30 cellular contexts compared by ENCODE assay signal in the genomic region with DNA sequence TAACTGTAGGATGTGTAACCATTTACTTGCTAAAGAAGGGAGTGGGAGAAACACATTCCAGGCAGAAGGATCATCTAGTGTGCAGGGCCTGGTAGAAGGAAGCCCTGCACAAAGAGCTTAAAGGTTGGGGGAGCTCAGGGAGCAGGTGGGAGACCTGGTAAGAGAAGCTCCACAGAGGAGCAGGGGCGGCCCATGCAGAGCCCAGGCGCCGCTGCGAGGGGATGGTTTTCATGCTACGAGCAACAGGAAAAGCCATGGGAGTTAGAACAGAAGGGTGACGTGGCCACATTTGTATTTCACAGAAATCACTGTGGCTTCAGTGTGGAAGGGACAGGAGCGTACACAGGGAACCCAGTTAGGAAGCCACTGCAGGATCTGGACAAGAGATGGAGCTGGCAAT.
"Had no signal": no experiment of that assay in that cellular context is flagged by ENCODE, and none has a peak within 500 bp of the region (broad histone marks: within the 10 kb centered on the region; RNA-seq: fewer than 3 reads in every experiment).

No MANE protein-coding gene starts in this region.

- H3K4me3 ChIP-seq: esophagus muscularis mucosa, gastrocnemius medialis, heart left ventricle had no signal

- H3K27me3 ChIP-seq: brain microvascular endothelial cell, esophagus muscularis mucosa, foreskin keratinocyte, gastrocnemius medialis, heart left ventricle had no signal

- H3K4me3 Mint-ChIP-seq: activated CD4-positive, alpha-beta memory T cell treated with anti-CD3 and anti-CD28 coated beads, Interleukin-2, amount 10 ng/mL, durations not matched to agents 7 days and 5 days; activated CD4-positive, alpha-beta T cell treated with anti-CD3 and anti-CD28 coated beads, Interleukin-2, amount 10 ng/mL, durations not matched to agents 7 days and 5 days; activated naive CD4-positive, alpha-beta T cell treated with anti-CD3 and anti-CD28 coated beads, Interleukin-2, amount 10 ng/mL, durations not matched to agents 7 days and 5 days; activated naive CD8-positive, alpha-beta T cell; activated T-cell treated with anti-CD3 and anti-CD28 coated beads, Interleukin-2, amount 50 U/mL, for 24 hours; activated T-cell treated with anti-CD3 and anti-CD28 coated beads, Interleukin-2, amount 50 U/mL, for 72 hours; central memory CD8-positive, alpha-beta T cell; effector memory CD8-positive, alpha-beta T cell; WTC11 had no signal

- H3K27ac ChIP-seq: brain microvascular endothelial cell, esophagus muscularis mucosa, foreskin keratinocyte, gastrocnemius medialis had no signal

- H3K27me3 Mint-ChIP-seq: activated CD4-positive, alpha-beta T cell treated with anti-CD3 and anti-CD28 coated beads, Interleukin-2, amount 10 ng/mL, durations not matched to agents 7 days and 5 days; activated naive CD8-positive, alpha-beta T cell; activated T-cell treated with anti-CD3 and anti-CD28 coated beads, Interleukin-2, amount 50 U/mL, for 24 hours; central memory CD8-positive, alpha-beta T cell had no signal

- H3K36me3 Mint-ChIP-seq: activated naive CD4-positive, alpha-beta T cell treated with anti-CD3 and anti-CD28 coated beads, Interleukin-2, amount 10 ng/mL, durations not matched to agents 7 days and 5 days; activated naive CD8-positive, alpha-beta T cell; WTC11 had no signal

- H3K27ac Mint-ChIP-seq: activated CD4-positive, alpha-beta memory T cell treated with anti-CD3 and anti-CD28 coated beads, Interleukin-2, amount 10 ng/mL, durations not matched to agents 7 days and 5 days; activated CD4-positive, alpha-beta T cell treated with anti-CD3 and anti-CD28 coated beads, Interleukin-2, amount 10 ng/mL, durations not matched to agents 7 days and 5 days; activated naive CD4-positive, alpha-beta T cell treated with anti-CD3 and anti-CD28 coated beads, Interleukin-2, amount 10 ng/mL, durations not matched to agents 7 days and 5 days; activated naive CD8-positive, alpha-beta T cell; activated T-cell treated with anti-CD3 and anti-CD28 coated beads, Interleukin-2, amount 50 U/mL, for 24 hours; activated T-cell treated with anti-CD3 and anti-CD28 coated beads, Interleukin-2, amount 50 U/mL, for 72 hours; effector memory CD8-positive, alpha-beta T cell; WTC11 had no signal

- DNase-seq: activated CD4-positive, alpha-beta memory T cell treated with anti-CD3 and anti-CD28 coated beads, Interleukin-2, amount 10 ng/mL, durations not matched to agents 7 days and 5 days; activated CD4-positive, alpha-beta T cell treated with anti-CD3 and anti-CD28 coated beads for 1 hour; activated CD4-positive, alpha-beta T cell treated with anti-CD3 and anti-CD28 coated beads for 4 hours; activated CD4-positive, alpha-beta T cell treated with anti-CD3 and anti-CD28 coated beads, Interleukin-2, amount 10 ng/mL, durations not matched to agents 7 days and 5 days; activated CD4-positive, alpha-beta T cell treated with anti-CD3 and anti-CD28 coated beads, Interleukin-2, amount 50 U/mL, for 4 hours; activated CD8-positive, alpha-beta memory T cell treated with anti-CD3 and anti-CD28 coated beads, Interleukin-2, amount 50 U/mL, for 48 hours; activated gamma-delta T cell; activated naive CD4-positive, alpha-beta T cell; activated naive CD4-positive, alpha-beta T cell treated with anti-CD3 and anti-CD28 coated beads, Interleukin-2, amount 10 ng/mL, durations not matched to agents 7 days and 5 days; activated T-cell treated with anti-CD3 and anti-CD28 coated beads for 4 hours; activated T-cell treated with anti-CD3 and anti-CD28 coated beads, Interleukin-2, amount 50 U/mL, for 24 hours; activated T-cell treated with anti-CD3 and anti-CD28 coated beads, Interleukin-2, amount 50 U/mL, for 72 hours; amniotic stem cell; anterior cingulate cortex; brain microvascular endothelial cell; cortex of kidney; dermis blood vessel endothelial cell; effector CD4-positive, alpha-beta T cell; effector memory CD8-positive, alpha-beta T cell; erythroblast; foreskin keratinocyte; gastrocnemius medialis; glutamatergic neuron; heart left ventricle; T-helper 1 cell; T-helper 2 cell had no signal

- H3K9me3 ChIP-seq: esophagus muscularis mucosa, gastrocnemius medialis, heart left ventricle had no signal

- H3K36me3 ChIP-seq: brain microvascular endothelial cell, esophagus muscularis mucosa, gastrocnemius medialis, heart left ventricle had no signal

- ATAC-seq: activated T-cell treated with anti-CD3 and anti-CD28 coated beads, Interleukin-2, amount 50 U/mL, for 72 hours; effector memory CD8-positive, alpha-beta T cell; foreskin keratinocyte; gastrocnemius medialis; heart left ventricle; WTC11 had no signal

- H3K4me1 ChIP-seq: foreskin keratinocyte had no signal

- H3K4me1 Mint-ChIP-seq: activated CD4-positive, alpha-beta memory T cell treated with anti-CD3 and anti-CD28 coated beads, Interleukin-2, amount 10 ng/mL, durations not matched to agents 7 days and 5 days; activated naive CD4-positive, alpha-beta T cell treated with anti-CD3 and anti-CD28 coated beads, Interleukin-2, amount 10 ng/mL, durations not matched to agents 7 days and 5 days; central memory CD8-positive, alpha-beta T cell had no signal
